Comparison of ENCODE assay signal across 8 cellular contexts in the genomic region with DNA sequence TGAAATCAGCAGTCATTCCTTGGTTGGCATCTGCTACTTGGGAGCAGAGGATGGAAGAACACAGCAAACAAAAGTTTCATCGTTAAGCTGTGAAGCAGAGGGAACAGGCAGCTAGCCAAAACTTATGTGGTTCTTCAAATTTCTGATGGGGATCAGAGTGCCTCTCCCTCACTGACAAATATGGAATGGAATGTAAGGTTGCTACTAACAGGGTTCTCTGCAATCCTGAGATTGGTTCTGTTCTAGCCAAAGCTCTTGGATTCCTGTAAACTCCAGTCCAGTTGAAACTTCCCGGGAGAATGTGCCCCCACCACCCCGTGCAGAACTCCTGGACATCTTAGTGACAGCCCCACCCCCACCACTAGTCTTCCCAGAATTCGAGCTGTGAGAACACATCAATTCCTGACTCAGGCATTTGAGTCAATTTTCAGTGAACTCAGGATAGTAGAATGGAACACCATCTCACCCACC. TPM values are rescaled to one million over a fixed set of nuclear protein-coding genes. Genes with fewer than 3 reads are reported as not detected.
DNase-seq lines count a peak whose midpoint lies in the region; ATAC-seq, FAIRE-seq and TF ChIP-seq lines count a peak whose summit lies in the region.
"Had no signal": no experiment of that assay in that cellular context is flagged by ENCODE, and none has a peak within 500 bp of the region (broad histone marks: within the 10 kb centered on the region; RNA-seq: fewer than 3 reads in every experiment).

No MANE protein-coding gene starts in this region.

- FAIRE-seq in urothelium cell line (lab: Jason Lieb, UNC) = peak; percentile 94

- H3K4me2 ChIP-seq in OCI-LY7 (ENCODE audit: low read length) = no peak overlapping the region

- peak; percentile 63 for ATAC-seq in mucosa of descending colon

- DNase-seq in M059J (ENCODE audit: low read depth) (peak; percentile 99), epithelial cell of esophagus (ENCODE audit: low read depth) (peak; percentile 95), mucosa of descending colon (peak; percentile 35 to 59 (median 39)), urothelium cell line (ENCODE audit: low spot score) (peak; percentile 86), OCI-LY7 (ENCODE audit: low spot score) (no peak), GM10248 (ENCODE audit: extremely low spot score) (no peak), NCI-H1417 (lab: John Stamatoyannopoulos, UW) (no peak)
- DNase-seq: activated naive CD4-positive, alpha-beta T cell had no signal

- H3K9me2 ChIP-seq in OCI-LY7 (ENCODE audit: insufficient read depth, low read length) = no peaks in the 10 kb centered on the region

- H3K79me2 ChIP-seq in OCI-LY7 (ENCODE audit: insufficient read depth, low read depth, low read length) = no peaks in the 10 kb centered on the region

- no peak for TF ChIP-seq CTCF in epithelial cell of esophagus (IDR thresholded peaks at IDR 0.05; ENCODE audit: insufficient read depth, low read depth, low read length, missing control alignments)
- TF ChIP-seq CTCF in mucosa of descending colon (IDR thresholded peaks at IDR 0.05) = no peak
- TF ChIP-seq CTCF in OCI-LY7 (conservative IDR thresholded peaks at IDR 0.05; ENCODE audit: low read length) = no peak
- no peak for TF ChIP-seq CTCF in GM10248 (IDR thresholded peaks at IDR 0.05; ENCODE audit: control extremely low read depth, extremely low read depth, low read depth, missing control alignments)

- no TSS peak for BruUV-seq in OCI-LY7 (replicated peaks; lab: Mats Ljungman, UMichigan)

- no peak overlapping the region for H3K4me3 ChIP-seq in epithelial cell of esophagus (ENCODE audit: low read length)
- H3K4me3 ChIP-seq in mucosa of descending colon = no peak overlapping the region
- H3K4me3 ChIP-seq in OCI-LY7 (ENCODE audit: low read depth, low read length, poor library complexity, severe bottlenecking) = no peak overlapping the region

- H3K4me1 ChIP-seq in mucosa of descending colon (ENCODE audit: low read depth) (no peaks in the 10 kb centered on the region), OCI-LY7 (ENCODE audit: insufficient read depth, low read length, poor library complexity, severe bottlenecking) (no peaks in the 10 kb centered on the region)

- no peak overlapping the region for H3K27ac ChIP-seq in OCI-LY7 (ENCODE audit: low read depth, low read length, poor library complexity, severe bottlenecking)

- H2AFZ ChIP-seq in OCI-LY7 (ENCODE audit: low read length) = no peak overlapping the region

- intact Hi-C loops in mucosa of descending colon (cut with DNase I, micrococcal nuclease) = loop anchor here in 1 of 2 donors (5.0 kb wide), 1 partner anchor 54 kb away; a partner anchor contains a TSS
- intact Hi-C loops in OCI-LY7 (cut with micrococcal nuclease; ENCODE audit: unreplicated experiment) = no loop called here

- H3K9me3 ChIP-seq in mucosa of descending colon (no peaks in the 10 kb centered on the region), OCI-LY7 (ENCODE audit: low read length) (no peaks in the 10 kb centered on the region)

- H4K20me1 ChIP-seq in OCI-LY7 (ENCODE audit: insufficient read depth, low read length) = no peaks in the 10 kb centered on the region

- CTCF ChIA-PET in OCI-LY7 (lab: Charles Lee; ENCODE audit: unreplicated experiment) (interaction anchor here (0.6 kb wide), 1 partner anchor 1140 kb away, joined by 8 read pairs; no protein-coding TSS in a partner anchor), GM10248 (lab: Yijun Ruan, JAX) (interaction anchor here (1.1 kb wide), 1 partner anchor 14 kb away, joined by 3 read pairs; no protein-coding TSS in a partner anchor)

- H3K36me3 ChIP-seq in mucosa of descending colon (ENCODE audit: low read depth) = no peaks in the 10 kb centered on the region
- H3K36me3 ChIP-seq in OCI-LY7 (ENCODE audit: insufficient read depth, low read length) = no peaks in the 10 kb centered on the region

- POLR2A ChIA-PET in OCI-LY7 (lab: Charles Lee) = no interaction called here
- POLR2A ChIA-PET in GM10248 (lab: Yijun Ruan, JAX) = no interaction called here

RNA-seq across cellular contexts. Expression of a gene that starts 55.9 kb away (rescaled TPM):
- 63.7 and 89.3 TPM in 2 replicates for total RNA-seq in M059J (2014; rRNA removed; shearing (Covaris generic))
- 10 to 100 TPM in 2 of 3 donors, 1 to 10 TPM in 1; 9.4 to 90.2 (median 17.7) TPM for total RNA-seq in mucosa of descending colon
- total RNA-seq in OCI-LY7 (2014; rRNA removed; shearing (Covaris generic)) = 1.5 and 2.1 TPM in 2 replicates
- 0.61 and 1.8 TPM in 2 replicates for total RNA-seq in OCI-LY7 (2022)

Comparison
In these comparisons a context has a peak if more than half of its experiments do, and no peak if none do; other contexts are left out.
1. DNase-seq: peak in M059J (single experiment), epithelial cell of esophagus (single experiment), mucosa of descending colon (3 of 3) and urothelium cell line (single experiment); none in OCI-LY7 (single experiment), GM10248 (single experiment) and NCI-H1417 (0 of 3).